18 cellular contexts compared by ENCODE assay signal in the genomic region with DNA sequence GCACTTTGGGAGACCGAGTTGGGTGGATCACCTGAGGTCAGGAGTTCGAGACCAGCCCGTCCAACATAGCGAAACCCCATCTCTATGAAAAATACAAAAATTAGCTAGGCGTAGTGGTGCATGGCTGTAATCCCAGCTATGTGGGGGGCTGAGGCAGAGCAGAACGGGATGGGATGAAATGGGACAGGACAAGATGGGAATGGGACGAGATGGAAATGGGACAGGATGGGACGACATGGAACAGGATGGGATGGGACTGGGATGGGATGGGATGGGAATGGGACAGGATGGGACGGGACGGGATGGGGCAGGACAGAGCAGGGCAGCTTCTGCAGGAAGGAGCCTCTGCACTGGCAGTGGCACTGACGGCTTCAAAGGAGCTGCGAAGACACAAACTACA.
DNase-seq lines count a peak whose midpoint lies in the region; ATAC-seq and TF ChIP-seq lines count a peak whose summit lies in the region.
"Had no signal": no experiment of that assay in that cellular context is flagged by ENCODE, and none has a peak within 500 bp of the region (broad histone marks: within the 10 kb centered on the region; RNA-seq: fewer than 3 reads in every experiment).

No MANE protein-coding gene starts in this region.

- peak overlapping the region; percentile 66; the same call in 1 of the 2 replicates for H3K4me2 ChIP-seq in PC-9

- peak overlapping the region; percentile 13 for H3K4me3 Mint-ChIP-seq in activated T-cell treated with anti-CD3 and anti-CD28 coated beads, Interleukin-2, amount 50 U/mL, for 4 hours
- peak overlapping the region; percentile 68 for H3K4me3 Mint-ChIP-seq in central memory CD8-positive, alpha-beta T cell
- no peak overlapping the region for H3K4me3 Mint-ChIP-seq in progenitor cell of endocrine pancreas (ENCODE audit: low read depth)
- H3K4me3 Mint-ChIP-seq: stimulated activated memory B cell treated with anti-CD40 and anti-IgM and Interleukin-4, amounts not matched to agents 10 μg/mL and 1 μg/mL and 100 μg/mL, for 72 hours had no signal

- H3K4me1 Mint-ChIP-seq in activated T-cell treated with anti-CD3 and anti-CD28 coated beads, Interleukin-2, amount 50 U/mL, for 4 hours (ENCODE audit: low read depth): peaks cover 92% of the 10 kb centered on the region
- peaks cover 86% of the 10 kb centered on the region for H3K4me1 Mint-ChIP-seq in central memory CD8-positive, alpha-beta T cell
- H3K4me1 Mint-ChIP-seq in progenitor cell of endocrine pancreas (ENCODE audit: low read depth): peaks cover 36% of the 10 kb centered on the region

- TF ChIP-seq CTCF in PC-9 (conservative IDR thresholded peaks at IDR 0.05) (no peak), progenitor cell of endocrine pancreas (IDR thresholded peaks at IDR 0.05; ENCODE audit: unreplicated experiment) (no peak)

- no peak for DNase-seq in activated T-cell treated with anti-CD3 and anti-CD28 coated beads, Interleukin-2, amount 50 U/mL, for 4 hours
- DNase-seq in activated T-cell treated with anti-CD3 and anti-CD28 coated beads, Interleukin-2, amount 50 U/mL, for 1 hour: no peak
- no peak for DNase-seq in PC-9
- DNase-seq in central memory CD8-positive, alpha-beta T cell (ENCODE audit: low spot score in 2 of 2): no peak
- DNase-seq in progenitor cell of endocrine pancreas (ENCODE audit: low spot score, unreplicated experiment): no peak
- no peak for DNase-seq in stimulated activated CD4-positive, alpha-beta T cell treated with anti-CD3 and anti-CD28 coated beads, Interleukin-1b, Interleukin-23, amount 100 ng/mL, for 48 hours
- DNase-seq in HEK293T (ENCODE audit: extremely low spot score): no peak
- DNase-seq: adrenal gland; central memory CD4-positive, alpha-beta T cell; KBM-7; left lung; NCI-H2107; NCI-H774; spleen had no signal

- peaks cover 100% of the 10 kb centered on the region for H3K79me2 ChIP-seq in PC-9 (ENCODE audit: low read depth)

- no peaks in the 10 kb centered on the region for H3K9me3 ChIP-seq in PC-9 (ENCODE audit: insufficient read depth, low read depth)
- H3K9me3 ChIP-seq: adrenal gland, left lung, prostate gland, spleen had no signal

- no TSS peak for BruUV-seq in PC-9 (replicated peaks; lab: Mats Ljungman, UMichigan)

- H3K9me3 Mint-ChIP-seq in activated T-cell treated with anti-CD3 and anti-CD28 coated beads, Interleukin-2, amount 50 U/mL, for 4 hours: peaks cover under 1% of the 10 kb centered on the region
- H3K9me3 Mint-ChIP-seq in central memory CD8-positive, alpha-beta T cell: peaks cover 1% of the 10 kb centered on the region
- peaks cover under 1% of the 10 kb centered on the region for H3K9me3 Mint-ChIP-seq in progenitor cell of endocrine pancreas (ENCODE audit: low read depth)

- H3K9me2 ChIP-seq in PC-9 (ENCODE audit: insufficient read depth): no peaks in the 10 kb centered on the region

- H3K4me3 ChIP-seq in PC-9: no peak overlapping the region
- H3K4me3 ChIP-seq: adrenal gland, left lung, prostate gland, spleen had no signal

- no peak overlapping the region for H2AFZ ChIP-seq in PC-9

- H3K27me3 Mint-ChIP-seq in activated T-cell treated with anti-CD3 and anti-CD28 coated beads, Interleukin-2, amount 50 U/mL, for 4 hours (ENCODE audit: low read depth): no peaks in the 10 kb centered on the region
- H3K27me3 Mint-ChIP-seq in central memory CD8-positive, alpha-beta T cell: no peaks in the 10 kb centered on the region
- H3K27me3 Mint-ChIP-seq in progenitor cell of endocrine pancreas: no peaks in the 10 kb centered on the region
- H3K27me3 Mint-ChIP-seq: stimulated activated memory B cell treated with anti-CD40 and anti-IgM and Interleukin-4, amounts not matched to agents 10 μg/mL and 1 μg/mL and 100 μg/mL, for 72 hours had no signal

- H3K27me3 ChIP-seq in PC-9 (ENCODE audit: insufficient read depth, low read depth): no peaks in the 10 kb centered on the region
- H3K27me3 ChIP-seq: adrenal gland, left lung, spleen had no signal

- H3K27ac ChIP-seq in PC-9: no peak overlapping the region
- H3K27ac ChIP-seq: HL-60, left lung, prostate gland had no signal

- H3K36me3 ChIP-seq in PC-9 (ENCODE audit: low read depth): no peaks in the 10 kb centered on the region
- H3K36me3 ChIP-seq: adrenal gland, left lung, prostate gland had no signal

- intact Hi-C loops in PC-9 (cut with micrococcal nuclease; ENCODE audit: unreplicated experiment): loop anchor here (5.0 kb wide), 1 partner anchor 52 kb away; no protein-coding TSS in a partner anchor

- peaks cover 100% of the 10 kb centered on the region for H4K20me1 ChIP-seq in PC-9 (ENCODE audit: insufficient read depth)

- H3K4me1 ChIP-seq in PC-9 (replicated peaks; ENCODE audit: insufficient read depth): peaks cover 25% of the 10 kb centered on the region

- POLR2A ChIA-PET in PC-9 (lab: Charles Lee; ENCODE audit: unreplicated experiment): interaction anchor here (0.6 to 0.7 kb wide), 2 partner anchors 52 to 118 kb away, joined by 3 to 8 read pairs; no protein-coding TSS in a partner anchor
- POLR2A ChIA-PET in HEK293T (lab: Yijun Ruan, JAX): interaction anchor here (1.8 kb wide), 1 partner anchor 10 kb away, joined by 5 read pairs; no protein-coding TSS in a partner anchor

- CTCF ChIA-PET in PC-9 (lab: Charles Lee): no interaction called here
- CTCF ChIA-PET in HEK293T (lab: Yijun Ruan, JAX): interaction anchor here (1.3 kb wide), 1 partner anchor 10 kb away, joined by 6 read pairs; no protein-coding TSS in a partner anchor

- H3F3A ChIP-seq in PC-9 (ENCODE audit: insufficient read depth, low read depth): peaks cover 52% of the 10 kb centered on the region

- peak overlapping the region; percentile 77 for H3K27ac Mint-ChIP-seq in central memory CD8-positive, alpha-beta T cell (ENCODE audit: low read depth)
- peak overlapping the region; percentile 97 for H3K27ac Mint-ChIP-seq in progenitor cell of endocrine pancreas
- H3K27ac Mint-ChIP-seq: stimulated activated memory B cell treated with anti-CD40 and anti-IgM and Interleukin-4, amounts not matched to agents 10 μg/mL and 1 μg/mL and 100 μg/mL, for 72 hours had no signal

- peaks cover 4% of the 10 kb centered on the region for H3K36me3 Mint-ChIP-seq in activated T-cell treated with anti-CD3 and anti-CD28 coated beads, Interleukin-2, amount 50 U/mL, for 4 hours (ENCODE audit: insufficient read depth)
- peaks cover 18% of the 10 kb centered on the region for H3K36me3 Mint-ChIP-seq in central memory CD8-positive, alpha-beta T cell (ENCODE audit: insufficient read depth)
- peaks cover 1% of the 10 kb centered on the region for H3K36me3 Mint-ChIP-seq in progenitor cell of endocrine pancreas (ENCODE audit: insufficient read depth)

- no peak for ATAC-seq in activated T-cell treated with anti-CD3 and anti-CD28 coated beads, Interleukin-2, amount 50 U/mL, for 4 hours
- ATAC-seq in central memory CD8-positive, alpha-beta T cell (replicated peaks; ENCODE audit: extremely low read depth, poor library complexity, severe bottlenecking): no peak
- no peak for ATAC-seq in HG02852 (IDR thresholded peaks at IDR 0.05; ENCODE audit: unreplicated experiment)
- ATAC-seq: stimulated activated memory B cell treated with anti-CD40 and anti-IgM and Interleukin-4, amounts not matched to agents 10 μg/mL and 1 μg/mL and 100 μg/mL, for 72 hours had no signal

TF ChIP-seq in HEK293T, 16 proteins besides CTCF, POLR2A, EP300 and RAD21:
- no peak for TF ChIP-seq HDGF (IDR thresholded peaks at IDR 0.05; ENCODE audit: borderline replicate concordance)
- no peak for TF ChIP-seq ELF4 (IDR thresholded peaks at IDR 0.05)
- TF ChIP-seq NFRKB (IDR thresholded peaks at IDR 0.05): no peak
- TF ChIP-seq L3MBTL2 (conservative IDR thresholded peaks at IDR 0.05): no peak
- no peak for TF ChIP-seq ZNF384 (IDR thresholded peaks at IDR 0.05)
- TF ChIP-seq LEF1 (IDR thresholded peaks at IDR 0.05; ENCODE audit: borderline replicate concordance): no peak
- TF ChIP-seq FOXK2 (IDR thresholded peaks at IDR 0.05): no peak
- no peak for TF ChIP-seq TARDBP (IDR thresholded peaks at IDR 0.05)
- no peak for TF ChIP-seq FOXM1 (IDR thresholded peaks at IDR 0.05; ENCODE audit: borderline replicate concordance)
- no peak for TF ChIP-seq CTBP1 (IDR thresholded peaks at IDR 0.05; ENCODE audit: borderline replicate concordance)
- no peak for TF ChIP-seq SUZ12 (IDR thresholded peaks at IDR 0.05)
- TF ChIP-seq, protein P1, sequence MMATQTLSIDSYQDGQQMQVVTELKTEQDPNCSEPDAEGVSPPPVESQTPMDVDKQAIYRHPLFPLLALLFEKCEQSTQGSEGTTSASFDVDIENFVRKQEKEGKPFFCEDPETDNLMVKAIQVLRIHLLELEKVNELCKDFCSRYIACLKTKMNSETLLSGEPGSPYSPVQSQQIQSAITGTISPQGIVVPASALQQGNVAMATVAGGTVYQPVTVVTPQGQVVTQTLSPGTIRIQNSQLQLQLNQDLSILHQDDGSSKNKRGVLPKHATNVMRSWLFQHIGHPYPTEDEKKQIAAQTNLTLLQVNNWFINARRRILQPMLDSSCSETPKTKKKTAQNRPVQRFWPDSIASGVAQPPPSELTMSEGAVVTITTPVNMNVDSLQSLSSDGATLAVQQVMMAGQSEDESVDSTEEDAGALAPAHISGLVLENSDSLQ (IDR thresholded peaks at IDR 0.05): no peak
- TF ChIP-seq FOXA1 (IDR thresholded peaks at IDR 0.05): no peak
- no peak for TF ChIP-seq SP1 (IDR thresholded peaks at IDR 0.05)
- TF ChIP-seq ARNT (IDR thresholded peaks at IDR 0.05): no peak
- TF ChIP-seq BHLHE40 (IDR thresholded peaks at IDR 0.05; ENCODE audit: borderline replicate concordance): no peak
